16 cellular contexts compared by ENCODE assay signal in genomic region chr22:25029181-25029580, GRCh38.
"Had no signal": no experiment of that assay in that cellular context is flagged by ENCODE, and none has a peak within 500 bp of the region (broad histone marks: within the 10 kb centered on the region; RNA-seq: fewer than 3 reads in every experiment).

No MANE protein-coding gene starts in this region.

- ATAC-seq: effector memory CD8-positive, alpha-beta T cell; gastrocnemius medialis; left lobe of liver; psoas muscle; stimulated activated naive B cell treated with anti-CD40 and anti-IgM and Interleukin-4, amounts not matched to agents 10 μg/mL and 1 μg/mL and 100 μg/mL, for 72 hours; stimulated activated naive CD8-positive, alpha-beta T cell treated with anti-CD3 and anti-CD28 coated beads, Interleukin-15, amount 100 ng/mL, for 72 hours had no signal

- H3K4me1 Mint-ChIP-seq: naive B cell; stimulated activated naive B cell treated with anti-CD40 and anti-IgM and Interleukin-4, amounts not matched to agents 10 μg/mL and 1 μg/mL and 100 μg/mL, for 72 hours had no signal

- H3K27me3 ChIP-seq: esophagus muscularis mucosa, gastrocnemius medialis, testis, transverse colon had no signal

- FAIRE-seq: colon had no signal

- H3K9me3 ChIP-seq: esophagus muscularis mucosa, gastrocnemius medialis, psoas muscle, testis, transverse colon had no signal

- H3K27ac ChIP-seq: epithelial cell of prostate, gastrocnemius medialis, psoas muscle had no signal

- H3K27ac Mint-ChIP-seq: dendritic cell treated with granulocyte-macrophage colony-stimulating factor and Interleukin-4, amounts not matched to agents 40 ng/mL and 50 ng/mL, for 4 days; effector memory CD8-positive, alpha-beta T cell; naive B cell; nephron; stimulated activated naive B cell treated with anti-CD40 and anti-IgM and Interleukin-4, amounts not matched to agents 10 μg/mL and 1 μg/mL and 100 μg/mL, for 72 hours had no signal

- H3K4me3 Mint-ChIP-seq: dendritic cell treated with granulocyte-macrophage colony-stimulating factor and Interleukin-4, amounts not matched to agents 40 ng/mL and 50 ng/mL, for 4 days; effector memory CD8-positive, alpha-beta T cell; naive B cell; nephron; stimulated activated naive B cell treated with anti-CD40 and anti-IgM and Interleukin-4, amounts not matched to agents 10 μg/mL and 1 μg/mL and 100 μg/mL, for 72 hours; stimulated activated naive CD8-positive, alpha-beta T cell treated with anti-CD3 and anti-CD28 coated beads, Interleukin-15, amount 100 ng/mL, for 72 hours had no signal

- H3K9me3 Mint-ChIP-seq: dendritic cell treated with granulocyte-macrophage colony-stimulating factor and Interleukin-4, amounts not matched to agents 40 ng/mL and 50 ng/mL, for 4 days; effector memory CD8-positive, alpha-beta T cell; naive B cell; nephron; stimulated activated naive B cell treated with anti-CD40 and anti-IgM and Interleukin-4, amounts not matched to agents 10 μg/mL and 1 μg/mL and 100 μg/mL, for 72 hours; stimulated activated naive CD8-positive, alpha-beta T cell treated with anti-CD3 and anti-CD28 coated beads, Interleukin-15, amount 100 ng/mL, for 72 hours had no signal

- H3K36me3 ChIP-seq: gastrocnemius medialis, transverse colon had no signal

- DNase-seq: effector memory CD8-positive, alpha-beta T cell; gastrocnemius medialis; naive B cell; retina; stimulated activated CD4-positive, alpha-beta T cell treated with anti-CD3 and anti-CD28 coated beads, Interleukin-4, amount 100 ng/mL, for 4 hours; stimulated activated naive B cell treated with anti-CD40 and anti-IgM and Interleukin-4, amounts not matched to agents 10 μg/mL and 1 μg/mL and 100 μg/mL, for 72 hours; stimulated activated naive CD8-positive, alpha-beta T cell treated with anti-CD3 and anti-CD28 coated beads, Interleukin-15, amount 100 ng/mL, for 72 hours had no signal

- H3K4me3 ChIP-seq: esophagus muscularis mucosa, gastrocnemius medialis, psoas muscle, transverse colon had no signal

- H3K36me3 Mint-ChIP-seq: naive B cell; stimulated activated naive B cell treated with anti-CD40 and anti-IgM and Interleukin-4, amounts not matched to agents 10 μg/mL and 1 μg/mL and 100 μg/mL, for 72 hours had no signal

- H3K27me3 Mint-ChIP-seq: dendritic cell treated with granulocyte-macrophage colony-stimulating factor and Interleukin-4, amounts not matched to agents 40 ng/mL and 50 ng/mL, for 4 days had no signal
